In the genomic region with DNA sequence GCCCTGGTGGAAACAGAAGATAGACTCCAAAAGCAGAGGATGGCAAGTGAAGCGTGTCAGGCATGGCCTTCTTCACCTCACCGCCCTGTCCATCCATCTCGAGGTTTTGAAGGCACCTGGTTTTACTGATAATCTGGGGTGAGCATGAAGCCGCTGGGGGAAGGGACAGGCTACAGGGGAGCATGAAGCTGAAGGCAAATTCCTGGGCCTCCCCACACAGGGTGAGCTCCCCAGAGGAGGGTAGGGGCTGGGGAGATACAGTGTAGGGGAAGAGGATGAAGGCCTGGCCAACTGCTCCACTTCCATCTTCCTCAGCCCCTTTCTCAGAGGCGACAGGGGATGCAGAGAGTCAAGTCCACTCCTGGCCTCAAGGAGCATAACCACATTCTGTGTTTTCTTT, we compare ENCODE assay signal across 19 cellular contexts.
DNase-seq lines count a peak whose midpoint lies in the region; ATAC-seq and TF ChIP-seq lines count a peak whose summit lies in the region.
"Had no signal": no experiment of that assay in that cellular context is flagged by ENCODE, and none has a peak within 500 bp of the region (broad histone marks: within the 10 kb centered on the region; RNA-seq: fewer than 3 reads in every experiment).

No MANE protein-coding gene starts in this region.

- H3K9ac ChIP-seq in endodermal cell (ENCODE audit: extremely low read depth, low read length, poor library complexity, severe bottlenecking) = no peak overlapping the region
- H3K9ac ChIP-seq: BLaER1 had no signal

- DNase-seq in activated CD8-positive, alpha-beta memory T cell treated with anti-CD3 and anti-CD28 coated beads for 24 hours = peak; percentile 42
- DNase-seq in activated CD8-positive, alpha-beta memory T cell treated with anti-CD3 and anti-CD28 coated beads, Interleukin-2, amount 50 U/mL, for 4 hours = no peak
- DNase-seq in endodermal cell (peak; percentile 11), Peyer's patch (no peak), brain microvascular endothelial cell (no peak)
- DNase-seq: Calu3; CD4-positive, alpha-beta memory T cell; DMS53; DMS79 treated with DMSO at 0.1 percent for 48 hours; GF-D8; GOT3; HFFc6 had no signal

- no peak overlapping the region for H3K4me3 Mint-ChIP-seq in endodermal cell
- peak overlapping the region in 2 of 3 experiments; percentile 19 to 28 for H3K4me3 Mint-ChIP-seq in nephron
- H3K4me3 Mint-ChIP-seq: B cell; CD4-positive, alpha-beta memory T cell; HFFc6 had no signal

- H3K9me3 ChIP-seq in endodermal cell (ENCODE audit: control insufficient read depth, low read length) (no peaks in the 10 kb centered on the region), Peyer's patch (no peaks in the 10 kb centered on the region)
- H3K9me3 ChIP-seq: BLaER1, HAP-1 had no signal

- 82 to 94% methylated on average over 3 to 5 of the region's 5 CpGs for WGBS in endodermal cell (ENCODE audit: insufficient coverage in 1 of 2, insufficient read length in 1 of 2), 2 experiments

- no peak overlapping the region for H3K27ac Mint-ChIP-seq in endodermal cell
- peak overlapping the region in 1 of 3 experiments; percentile 48 for H3K27ac Mint-ChIP-seq in nephron
- H3K27ac Mint-ChIP-seq: B cell; CD4-positive, alpha-beta memory T cell; HFFc6 had no signal

- peaks cover 40% of the 10 kb centered on the region for H3K27me3 ChIP-seq in endodermal cell (ENCODE audit: control insufficient read depth, insufficient read depth, low read length, poor library complexity, severe bottlenecking)
- no peaks in the 10 kb centered on the region for H3K27me3 ChIP-seq in Peyer's patch
- H3K27me3 ChIP-seq in brain microvascular endothelial cell (replicated peaks) = no peaks in the 10 kb centered on the region

- H3K4me3 ChIP-seq in endodermal cell (ENCODE audit: low read length) = no peak overlapping the region
- no peak overlapping the region for H3K4me3 ChIP-seq in Peyer's patch
- H3K4me3 ChIP-seq in brain microvascular endothelial cell (ENCODE audit: low read depth, low read length) = no peak overlapping the region
- H3K4me3 ChIP-seq: BLaER1, HAP-1 had no signal

- H3K4me1 ChIP-seq in endodermal cell (ENCODE audit: control insufficient read depth, insufficient read depth, low read length) = no peaks in the 10 kb centered on the region
- peaks cover 0 to 15% (median 8%) of the 10 kb centered on the region in 4 donors for H3K4me1 ChIP-seq in Peyer's patch
- H3K4me1 ChIP-seq: HAP-1 had no signal

- H3K9me3 Mint-ChIP-seq in endodermal cell = no peaks in the 10 kb centered on the region
- no peaks in the 10 kb centered on the region for H3K9me3 Mint-ChIP-seq in nephron
- H3K9me3 Mint-ChIP-seq: CD4-positive, alpha-beta memory T cell; HFFc6 had no signal

- in situ Hi-C loops in brain microvascular endothelial cell (cut with HindIII; ENCODE audit: low pct_ligation_motif_present, low sequenced_read_pairs) = no loop called here

- peaks cover 3% of the 10 kb centered on the region for H3K4me1 Mint-ChIP-seq in endodermal cell
- H3K4me1 Mint-ChIP-seq in nephron = peaks cover 63% of the 10 kb centered on the region

- TF ChIP-seq POLR2A in Peyer's patch (IDR thresholded peaks at IDR 0.05) = no peak

- H3K36me3 ChIP-seq in endodermal cell (ENCODE audit: control insufficient read depth, insufficient read depth, low read length) (no peaks in the 10 kb centered on the region), Peyer's patch (no peaks in the 10 kb centered on the region), brain microvascular endothelial cell (replicated peaks) (no peaks in the 10 kb centered on the region)
- H3K36me3 ChIP-seq: BLaER1, HAP-1 had no signal

- H3K27me3 Mint-ChIP-seq in endodermal cell (ENCODE audit: insufficient read depth) (peaks cover 53% of the 10 kb centered on the region), nephron (ENCODE audit: low read depth) (peaks cover 4% of the 10 kb centered on the region)

- H3K36me3 Mint-ChIP-seq in endodermal cell (ENCODE audit: low read depth) (no peaks in the 10 kb centered on the region), nephron (ENCODE audit: low read depth) (no peaks in the 10 kb centered on the region)
- H3K36me3 Mint-ChIP-seq: CD4-positive, alpha-beta memory T cell had no signal

- no peak for TF ChIP-seq CTCF in C4-2B (conservative IDR thresholded peaks at IDR 0.05)
- no peak for TF ChIP-seq CTCF in endodermal cell (conservative IDR thresholded peaks at IDR 0.05)
- TF ChIP-seq CTCF in nephron (IDR thresholded peaks at IDR 0.05; ENCODE audit: unreplicated experiment in 3 of 3) = no peak
- no peak for TF ChIP-seq CTCF in Peyer's patch (IDR thresholded peaks at IDR 0.05)
- no peak for TF ChIP-seq CTCF in brain microvascular endothelial cell (IDR thresholded peaks at IDR 0.05; ENCODE audit: low read depth, low read length, missing control alignments)

- ATAC-seq in HG03139 (IDR thresholded peaks at IDR 0.05; ENCODE audit: unreplicated experiment) = no peak

- H3K27ac ChIP-seq in C4-2B (peak overlapping the region; percentile 61), endodermal cell (ENCODE audit: low read depth, low read length) (no peak overlapping the region), Peyer's patch (no peak overlapping the region), brain microvascular endothelial cell (no peak overlapping the region)
- H3K27ac ChIP-seq: 22Rv1, BLaER1 had no signal

Comparison
In these comparisons a context has a peak if more than half of its experiments do, and no peak if none do; other contexts are left out.
1. DNase-seq: peak in activated CD8-positive, alpha-beta memory T cell treated with anti-CD3 and anti-CD28 coated beads for 24 hours (single experiment) and endodermal cell (single experiment); none in activated CD8-positive, alpha-beta memory T cell treated with anti-CD3 and anti-CD28 coated beads, Interleukin-2, amount 50 U/mL, for 4 hours (single experiment), Peyer's patch (0 of 3) and brain microvascular endothelial cell (single experiment).